8 cellular contexts compared by ENCODE assay signal in genomic region chr1:9289090-9289534, GRCh38. TPM values are rescaled to one million over a fixed set of nuclear protein-coding genes. Genes with fewer than 3 reads are reported as not detected.
DNase-seq lines count a peak whose midpoint lies in the region; ATAC-seq and TF ChIP-seq lines count a peak whose summit lies in the region.

No MANE protein-coding gene starts in this region.

- H3K36me3 ChIP-seq in mesenchymal stem cell (ENCODE audit: control insufficient read depth in 1 of 2, insufficient read depth in 2 of 2, low read depth in 1 of 2, low read length in 2 of 2): no peaks in the 10 kb centered on the region

- H4K8ac ChIP-seq in mesenchymal stem cell (ENCODE audit: low read length): no peak overlapping the region

- no peak overlapping the region for H3K4me2 ChIP-seq in mesenchymal stem cell (ENCODE audit: low read length, poor library complexity, severe bottlenecking)

- H2BK120ac ChIP-seq in mesenchymal stem cell (ENCODE audit: low read depth, low read length): no peak overlapping the region

- H3K27ac ChIP-seq in mesenchymal stem cell (ENCODE audit: low read length, poor library complexity, severe bottlenecking): no peak overlapping the region

- H3K79me1 ChIP-seq in mesenchymal stem cell (replicated peaks; ENCODE audit: low read length, poor library complexity, severe bottlenecking): no peaks in the 10 kb centered on the region

- no peak overlapping the region for H3K18ac ChIP-seq in mesenchymal stem cell (ENCODE audit: low read depth in 1 of 2, low read length in 2 of 2)

- peak; percentile 95 for TF ChIP-seq CTCF in WI38 (IDR thresholded peaks at IDR 0.05; ENCODE audit: low read depth, low read length)

- WGBS in mesenchymal stem cell: 51% methylated on average over 6 of the region's 6 CpGs

- no peak overlapping the region for H2BK5ac ChIP-seq in mesenchymal stem cell (ENCODE audit: low read depth, low read length, poor library complexity, severe bottlenecking)

- ATAC-seq in GM21423 (IDR thresholded peaks at IDR 0.05; ENCODE audit: unreplicated experiment) (no peak), GM21515 (IDR thresholded peaks at IDR 0.05; ENCODE audit: unreplicated experiment) (no peak)

- DNase-seq in DMS 273 treated with DMSO at 0.1 percent for 48 hours (lab: John Stamatoyannopoulos, UW) (peak; percentile 29), LHCN-M2 (ENCODE audit: low read depth) (peak; percentile 78), mesenchymal stem cell (peak; percentile 77)
- DNase-seq in central memory CD4-positive, alpha-beta T cell: peak; percentile 67
- DNase-seq in stimulated activated CD8-positive, alpha-beta memory T cell treated with anti-CD3 and anti-CD28 coated beads, Interleukin-7, amount 100 ng/mL, for 4 hours (ENCODE audit: low read depth in 2 of 2): peak; percentile 56 to 78

- H3K27me3 ChIP-seq in mesenchymal stem cell (ENCODE audit: control insufficient read depth in 1 of 2, insufficient read depth in 1 of 2, low read length in 2 of 2): no peaks in the 10 kb centered on the region

- H4K91ac ChIP-seq in mesenchymal stem cell (ENCODE audit: low read length): no peak overlapping the region

- no peak overlapping the region for H2AK5ac ChIP-seq in mesenchymal stem cell (ENCODE audit: low read length, severe bottlenecking)

- H3K4ac ChIP-seq in mesenchymal stem cell (ENCODE audit: low read depth in 1 of 2, low read length in 2 of 2): no peak overlapping the region

- no peak overlapping the region for H2AFZ ChIP-seq in mesenchymal stem cell (ENCODE audit: low read depth, low read length)

- peaks cover 17% of the 10 kb centered on the region for H3K4me1 ChIP-seq in mesenchymal stem cell (ENCODE audit: control insufficient read depth, insufficient read depth, low read depth, low read length)

- H2BK12ac ChIP-seq in mesenchymal stem cell (ENCODE audit: low read length in 2 of 2): no peak overlapping the region

- H3K9me3 ChIP-seq in mesenchymal stem cell (ENCODE audit: control insufficient read depth, low read length): peaks cover 23% of the 10 kb centered on the region

- peak overlapping the region; percentile 52 for H3K9ac ChIP-seq in mesenchymal stem cell (ENCODE audit: low read length)

- no peak overlapping the region for H3K23ac ChIP-seq in mesenchymal stem cell (ENCODE audit: low read length in 2 of 2)

- H3K14ac ChIP-seq in mesenchymal stem cell (ENCODE audit: low read length in 2 of 2): no peak overlapping the region

- H2BK15ac ChIP-seq in mesenchymal stem cell (ENCODE audit: low read depth, poor library complexity, severe bottlenecking): no peak overlapping the region

- H3K4me3 ChIP-seq in WI38 (ENCODE audit: low read depth, low read length) (no peak overlapping the region), mesenchymal stem cell (ENCODE audit: insufficient read depth in 1 of 2, low read depth in 1 of 2, low read length in 2 of 2) (peak overlapping the region in 1 of 2 experiments; percentile 3)

RNA-seq across cellular contexts. Expression of gene SPSB1, which starts 3.6 kb away (rescaled TPM):
- total RNA-seq in LHCN-M2 (2014; rRNA removed): 28.9 and 34.0 TPM in 2 replicates
- 11.8 TPM for polyA plus RNA-seq in LHCN-M2 (2012)
- polyA plus RNA-seq in mesenchymal stem cell (2013, experiment 1 of 2): 34.8 TPM
- 35.0 TPM for polyA plus RNA-seq in mesenchymal stem cell (2013, experiment 2 of 2)

RNA-seq across cellular contexts. Expression of gene H6PD, which starts 54.5 kb away (rescaled TPM):
- 34.5 and 42.2 TPM in 2 replicates for total RNA-seq in LHCN-M2 (2014; rRNA removed)
- 14.8 TPM for polyA plus RNA-seq in LHCN-M2 (2012)
- 30.1 TPM for polyA plus RNA-seq in mesenchymal stem cell (2013, experiment 1 of 2)
- 29.4 TPM for polyA plus RNA-seq in mesenchymal stem cell (2013, experiment 2 of 2)
